In genomic region chr12:3229577-3229976, GRCh38 we compare ENCODE assay signal across 26 cellular contexts.
DNase-seq lines count a peak whose midpoint lies in the region; ATAC-seq and TF ChIP-seq lines count a peak whose summit lies in the region.
"Had no signal": no experiment of that assay in that cellular context is flagged by ENCODE, and none has a peak within 500 bp of the region (broad histone marks: within the 10 kb centered on the region; RNA-seq: fewer than 3 reads in every experiment).

No MANE protein-coding gene starts in this region.

- H3K4me3 Mint-ChIP-seq in WTC11: no peak overlapping the region
- H3K4me3 Mint-ChIP-seq in stimulated activated naive B cell treated with anti-CD40 and anti-IgM and Interleukin-4, amounts not matched to agents 10 μg/mL and 1 μg/mL and 100 μg/mL, for 72 hours: peak overlapping the region in 1 of 2 donors; percentile 0
- H3K4me3 Mint-ChIP-seq: activated naive CD4-positive, alpha-beta T cell treated with anti-CD3 and anti-CD28 coated beads, Interleukin-2, amount 50 U/mL, for 24 hours; CD4-positive, alpha-beta memory T cell; neural progenitor cell; stimulated activated naive CD8-positive, alpha-beta T cell treated with anti-CD3 and anti-CD28 coated beads, Interleukin-15, Interleukin-2, amounts not matched to agents 100 ng/mL and 50 ng/mL, for 24 hours had no signal

- 80 to 86% (median 82%) methylated on average over 5 of the region's 5 CpGs for WGBS in heart left ventricle, 4 donors

- H3K27me3 ChIP-seq in heart left ventricle: no peaks in the 10 kb centered on the region
- H3K27me3 ChIP-seq: neural progenitor cell, pancreas, Peyer's patch had no signal

- ATAC-seq in heart left ventricle (no peak), Right ventricle myocardium superior (ENCODE audit: poor library complexity) (no peak), HG03354 (IDR thresholded peaks at IDR 0.05; ENCODE audit: poor library complexity, severe bottlenecking, unreplicated experiment) (peak; percentile 53), WTC11 (no peak), GM19351 (IDR thresholded peaks at IDR 0.05; ENCODE audit: unreplicated experiment) (no peak)
- ATAC-seq in stimulated activated naive B cell treated with anti-CD40 and anti-IgM and Interleukin-4, amounts not matched to agents 10 μg/mL and 1 μg/mL and 100 μg/mL, for 72 hours (replicated peaks): peak; percentile 50 to 56
- ATAC-seq: A549, pancreas had no signal

- H3K36me3 ChIP-seq in heart left ventricle: peaks cover 0 to 19% (median 0%) of the 10 kb centered on the region in 9 donors
- H3K36me3 ChIP-seq: neural progenitor cell, pancreas, Peyer's patch had no signal

- H3K4me3 ChIP-seq in heart left ventricle: no peak overlapping the region
- H3K4me3 ChIP-seq: A549, neural progenitor cell, pancreas, Peyer's patch, smooth muscle cell had no signal

- DNase-seq in heart left ventricle (peak in 2 of 5 donors; percentile 13 to 20), Right ventricle myocardium superior (no peak), WTC11 (ENCODE audit: low spot score) (no peak), posterior vena cava (ENCODE audit: low spot score) (no peak), NCI-H2107 treated with DMSO at 0.1 percent for 48 hours (lab: John Stamatoyannopoulos, UW; ENCODE audit: unreplicated experiment) (no peak)
- DNase-seq in stimulated activated naive B cell treated with anti-CD40 and anti-IgM and Interleukin-4, amounts not matched to agents 10 μg/mL and 1 μg/mL and 100 μg/mL, for 72 hours: no peak
- DNase-seq: activated CD4-positive, alpha-beta T cell treated with anti-CD3 and anti-CD28 coated beads for 4 hours; activated CD8-positive, alpha-beta memory T cell treated with anti-CD3 and anti-CD28 coated beads for 24 hours; activated T-cell treated with anti-CD3 and anti-CD28 coated beads for 4 hours; amniotic stem cell; CD4-positive, alpha-beta memory T cell; hippocampal formation; NCI-H1105; NCI-H1930; NCI-H524 treated with DMSO at 0.1 percent for 48 hours; Peyer's patch; SIG-M5 had no signal

- no peaks in the 10 kb centered on the region for H3K27me3 Mint-ChIP-seq in WTC11 (ENCODE audit: low read depth)
- peaks cover 9 to 14% of the 10 kb centered on the region in 2 donors for H3K27me3 Mint-ChIP-seq in stimulated activated naive B cell treated with anti-CD40 and anti-IgM and Interleukin-4, amounts not matched to agents 10 μg/mL and 1 μg/mL and 100 μg/mL, for 72 hours
- H3K27me3 Mint-ChIP-seq: activated naive CD4-positive, alpha-beta T cell treated with anti-CD3 and anti-CD28 coated beads, Interleukin-2, amount 50 U/mL, for 24 hours; stimulated activated naive CD8-positive, alpha-beta T cell treated with anti-CD3 and anti-CD28 coated beads, Interleukin-15, Interleukin-2, amounts not matched to agents 100 ng/mL and 50 ng/mL, for 24 hours had no signal

- intact Hi-C loops in heart left ventricle (cut with DNase I): no loop called here
- intact Hi-C loops in Right ventricle myocardium superior (cut with DNase I): no loop called here
- intact Hi-C loops in posterior vena cava (cut with DNase I): no loop called here

- H3K27ac ChIP-seq in heart left ventricle: peak overlapping the region in 8 of 12 donors; percentile 63 to 100 (median 84)
- H3K27ac ChIP-seq: A549, neural progenitor cell, pancreas, Peyer's patch had no signal

- peaks cover 0 to 7% (median 0%) of the 10 kb centered on the region in 12 donors for H3K9me3 ChIP-seq in heart left ventricle
- H3K9me3 ChIP-seq: A549, pancreas, Peyer's patch had no signal

- peaks cover 13% of the 10 kb centered on the region; the same call in 1 of the 2 replicates for H3K9me3 Mint-ChIP-seq in WTC11
- peaks cover 0 to 6% of the 10 kb centered on the region in 2 donors for H3K9me3 Mint-ChIP-seq in stimulated activated naive B cell treated with anti-CD40 and anti-IgM and Interleukin-4, amounts not matched to agents 10 μg/mL and 1 μg/mL and 100 μg/mL, for 72 hours
- H3K9me3 Mint-ChIP-seq: activated naive CD4-positive, alpha-beta T cell treated with anti-CD3 and anti-CD28 coated beads, Interleukin-2, amount 50 U/mL, for 24 hours; activated T-helper 2 cell treated with anti-CD3 and anti-CD28 coated beads, Interferon-gamma antibody, Interleukin-2, Interleukin-4, amounts not matched to agents 10 μg/mL and 5 μg/mL and 100 μg/mL, durations not matched to agents 14 hours and 24 hours and 36 hours; stimulated activated naive CD8-positive, alpha-beta T cell treated with anti-CD3 and anti-CD28 coated beads, Interleukin-15, Interleukin-2, amounts not matched to agents 100 ng/mL and 50 ng/mL, for 24 hours had no signal

- no peak for TF ChIP-seq POLR2A in heart left ventricle (IDR thresholded peaks at IDR 0.05)

- H3K27ac Mint-ChIP-seq in WTC11: peak overlapping the region; percentile 33; the same call in 1 of the 2 replicates
- H3K27ac Mint-ChIP-seq in stimulated activated naive B cell treated with anti-CD40 and anti-IgM and Interleukin-4, amounts not matched to agents 10 μg/mL and 1 μg/mL and 100 μg/mL, for 72 hours: no peak overlapping the region
- H3K27ac Mint-ChIP-seq: activated naive CD4-positive, alpha-beta T cell treated with anti-CD3 and anti-CD28 coated beads, Interleukin-2, amount 50 U/mL, for 24 hours; activated T-helper 2 cell treated with anti-CD3 and anti-CD28 coated beads, Interferon-gamma antibody, Interleukin-2, Interleukin-4, amounts not matched to agents 10 μg/mL and 5 μg/mL and 100 μg/mL, durations not matched to agents 14 hours and 24 hours and 36 hours; CD4-positive, alpha-beta memory T cell; neural progenitor cell; stimulated activated naive CD8-positive, alpha-beta T cell treated with anti-CD3 and anti-CD28 coated beads, Interleukin-15, Interleukin-2, amounts not matched to agents 100 ng/mL and 50 ng/mL, for 24 hours had no signal

- POLR2A ChIA-PET in WTC11 (lab: Charles Lee): no interaction called here

- H3K4me1 Mint-ChIP-seq in WTC11: peaks cover 67% of the 10 kb centered on the region
- peaks cover 33 to 57% of the 10 kb centered on the region in 2 donors for H3K4me1 Mint-ChIP-seq in stimulated activated naive B cell treated with anti-CD40 and anti-IgM and Interleukin-4, amounts not matched to agents 10 μg/mL and 1 μg/mL and 100 μg/mL, for 72 hours
- H3K4me1 Mint-ChIP-seq: activated naive CD4-positive, alpha-beta T cell treated with anti-CD3 and anti-CD28 coated beads, Interleukin-2, amount 50 U/mL, for 24 hours; CD4-positive, alpha-beta memory T cell had no signal

- H3K36me3 Mint-ChIP-seq in WTC11: peaks cover 9% of the 10 kb centered on the region
- H3K36me3 Mint-ChIP-seq in stimulated activated naive B cell treated with anti-CD40 and anti-IgM and Interleukin-4, amounts not matched to agents 10 μg/mL and 1 μg/mL and 100 μg/mL, for 72 hours: peaks cover 0 to 3% of the 10 kb centered on the region in 2 donors
- H3K36me3 Mint-ChIP-seq: CD4-positive, alpha-beta memory T cell had no signal

- peaks cover 0 to 82% (median 51%) of the 10 kb centered on the region in 12 donors for H3K4me1 ChIP-seq in heart left ventricle
- H3K4me1 ChIP-seq: A549, pancreas, Peyer's patch had no signal

- CTCF ChIA-PET in WTC11 (lab: Charles Lee): interaction anchor here (0.5 kb wide), 1 partner anchor 90 kb away, joined by 3 read pairs; no protein-coding TSS in a partner anchor

- TF ChIP-seq CTCF in heart left ventricle (IDR thresholded peaks at IDR 0.05) (no peak), WTC11 (IDR thresholded peaks at IDR 0.05) (no peak)

TF ChIP-seq in WTC11, 78 proteins besides CTCF, POLR2A, EP300 and RAD21:
- TF ChIP-seq OVOL2 (CRISPR knock-in tag; IDR thresholded peaks at IDR 0.05; ENCODE audit: borderline replicate concordance) (no peak), EMX1 (CRISPR knock-in tag; IDR thresholded peaks at IDR 0.05) (no peak)

Comparison
In these comparisons a context has a peak if more than half of its experiments do, and no peak if none do; other contexts are left out.
1. ATAC-seq: peak in HG03354 (single experiment) and stimulated activated naive B cell treated with anti-CD40 and anti-IgM and Interleukin-4, amounts not matched to agents 10 μg/mL and 1 μg/mL and 100 μg/mL, for 72 hours (2 of 2); none in heart left ventricle (0 of 4), Right ventricle myocardium superior (single experiment), WTC11 (single experiment) and GM19351 (single experiment).